ENCODE assay signal across 8 cellular contexts in the genomic region with DNA sequence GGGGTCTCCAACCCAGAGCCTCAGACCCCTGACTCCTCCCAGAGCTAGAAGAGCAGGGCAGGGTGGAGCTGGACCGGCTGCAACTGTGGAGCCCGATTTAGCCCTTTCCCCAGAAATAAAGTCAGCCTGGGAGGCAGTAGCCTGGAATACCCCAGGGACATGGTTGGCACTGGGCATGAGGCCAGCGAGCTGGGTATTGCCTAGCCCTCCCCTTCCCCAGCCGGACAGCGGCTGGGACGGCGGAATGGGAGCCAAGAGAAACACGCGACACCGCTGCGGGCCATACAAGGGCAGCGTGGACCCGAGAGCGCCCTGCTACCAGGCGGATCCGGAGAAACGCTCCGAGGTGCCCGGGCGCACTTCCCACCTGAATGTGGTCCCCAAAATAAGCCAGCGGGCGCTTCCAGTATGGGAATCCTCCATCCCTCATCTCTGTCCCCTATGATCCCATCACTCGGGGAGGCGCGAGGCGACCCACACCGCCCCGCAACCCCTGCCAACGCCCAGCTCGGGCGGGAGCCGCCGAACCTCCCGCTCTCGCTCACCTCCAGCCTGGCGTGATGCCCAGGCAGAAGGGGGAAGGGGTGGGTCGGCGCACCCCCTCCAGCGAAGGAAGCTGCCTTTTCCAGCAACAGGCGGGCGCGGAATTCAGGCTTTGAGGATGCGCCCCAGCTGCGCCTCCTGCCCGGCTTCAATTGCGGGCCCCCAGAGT. TPM values are rescaled to one million over a fixed set of nuclear protein-coding genes. Genes with fewer than 3 reads are reported as not detected.
DNase-seq lines count a peak whose midpoint lies in the region; ATAC-seq, FAIRE-seq and TF ChIP-seq lines count a peak whose summit lies in the region.

No MANE protein-coding gene starts in this region.

- no peak for FAIRE-seq in RCC 7860 (lab: Jason Lieb, UNC)

- H3K4me1 ChIP-seq in Peyer's patch (peaks cover 0 to 35% (median 21%) of the 10 kb centered on the region in 4 donors), muscle layer of colon (ENCODE audit: insufficient read depth, low read length) (peaks cover 52% of the 10 kb centered on the region)

- no peak for ATAC-seq in HG02588 (IDR thresholded peaks at IDR 0.05; ENCODE audit: unreplicated experiment)

- H3K9me3 ChIP-seq in Peyer's patch (no peaks in the 10 kb centered on the region), muscle layer of colon (ENCODE audit: low read length) (no peaks in the 10 kb centered on the region)

- peak overlapping the region; percentile 50 for H3K4me3 Mint-ChIP-seq in T-helper 2 cell treated with Interferon-gamma antibody and Interleukin-4, amounts not matched to agents 5 μg/mL and 100 μg/mL, for 36 hours
- H3K4me3 Mint-ChIP-seq in endothelial cell (ENCODE audit: unreplicated experiment) = peak overlapping the region; percentile 80

- peak overlapping the region; percentile 92 for H3K9ac ChIP-seq in muscle layer of colon (ENCODE audit: low read length)

- H3K36me3 ChIP-seq in Peyer's patch (peaks cover 0 to 15% (median 0%) of the 10 kb centered on the region in 3 donors), muscle layer of colon (ENCODE audit: insufficient read depth, low read length) (peaks cover 39% of the 10 kb centered on the region)

- no peak for DNase-seq in T-helper 2 cell treated with Interferon-gamma antibody and Interleukin-4, amounts not matched to agents 5 μg/mL and 100 μg/mL, for 36 hours (ENCODE audit: low spot score)
- DNase-seq in T-helper 2 cell (no peak), Peyer's patch (no peak), endothelial cell (ENCODE audit: low spot score) (no peak), RCC 7860 (ENCODE audit: low spot score) (no peak), CD1c-positive myeloid dendritic cell (ENCODE audit: extremely low spot score) (no peak)

- H3K9me3 Mint-ChIP-seq in T-helper 2 cell treated with Interferon-gamma antibody and Interleukin-4, amounts not matched to agents 5 μg/mL and 100 μg/mL, for 36 hours = no peaks in the 10 kb centered on the region
- H3K9me3 Mint-ChIP-seq in endothelial cell (ENCODE audit: unreplicated experiment) = no peaks in the 10 kb centered on the region

- H3K27me3 ChIP-seq in Peyer's patch (no peaks in the 10 kb centered on the region), muscle layer of colon (ENCODE audit: control insufficient read depth in 1 of 2, insufficient read depth in 2 of 2, low read length in 2 of 2) (no peaks in the 10 kb centered on the region)

- H3K27me3 Mint-ChIP-seq in T-helper 2 cell treated with Interferon-gamma antibody and Interleukin-4, amounts not matched to agents 5 μg/mL and 100 μg/mL, for 36 hours (ENCODE audit: low read depth) = peaks cover 37% of the 10 kb centered on the region
- peaks cover 11% of the 10 kb centered on the region for H3K27me3 Mint-ChIP-seq in endothelial cell (ENCODE audit: unreplicated experiment)

- no peak for TF ChIP-seq POLR2A in Peyer's patch (IDR thresholded peaks at IDR 0.05)

- H3K4me3 ChIP-seq in Peyer's patch = peak overlapping the region; percentile 23 to 61 (median 48)
- peak overlapping the region; percentile 81 to 87 for H3K4me3 ChIP-seq in muscle layer of colon (ENCODE audit: low read depth in 1 of 2, low read length in 2 of 2)

- H3K27ac ChIP-seq in Peyer's patch = peak overlapping the region; percentile 51 to 87 (median 74)
- peak overlapping the region; percentile 98 for H3K27ac ChIP-seq in muscle layer of colon (ENCODE audit: low read depth, low read length)

- TF ChIP-seq CTCF in Peyer's patch (IDR thresholded peaks at IDR 0.05) = no peak
- TF ChIP-seq CTCF in endothelial cell (IDR thresholded peaks at IDR 0.05; ENCODE audit: unreplicated experiment) = no peak

- H3K27ac Mint-ChIP-seq in T-helper 2 cell treated with Interferon-gamma antibody and Interleukin-4, amounts not matched to agents 5 μg/mL and 100 μg/mL, for 36 hours = no peak overlapping the region
- no peak overlapping the region for H3K27ac Mint-ChIP-seq in endothelial cell (ENCODE audit: unreplicated experiment)

- H3K4me1 Mint-ChIP-seq in T-helper 2 cell treated with Interferon-gamma antibody and Interleukin-4, amounts not matched to agents 5 μg/mL and 100 μg/mL, for 36 hours (ENCODE audit: low read depth) = peaks cover 15% of the 10 kb centered on the region
- peaks cover 21% of the 10 kb centered on the region for H3K4me1 Mint-ChIP-seq in endothelial cell (ENCODE audit: unreplicated experiment)

- H3K36me3 Mint-ChIP-seq in T-helper 2 cell treated with Interferon-gamma antibody and Interleukin-4, amounts not matched to agents 5 μg/mL and 100 μg/mL, for 36 hours (ENCODE audit: low read depth) = no peaks in the 10 kb centered on the region
- peaks cover 3% of the 10 kb centered on the region for H3K36me3 Mint-ChIP-seq in endothelial cell (ENCODE audit: low read depth, unreplicated experiment)

RNA-seq across cellular contexts. Expression of a gene that starts 0.8 kb away (rescaled TPM):
- total RNA-seq in Peyer's patch (100 to 1,000 TPM in 1 of 4 donors, 10 to 100 TPM in 3; 27.5 to 112 (median 66.2) TPM), endothelial cell (ENCODE audit: unreplicated experiment) (78.3 TPM)

RNA-seq across cellular contexts. Expression of a gene that starts 18.2 kb away (rescaled TPM):
- total RNA-seq in Peyer's patch (10 to 100 TPM; 15.5 to 23.4 (median 16.5) TPM), endothelial cell (ENCODE audit: unreplicated experiment) (31.5 TPM)

RNA-seq across cellular contexts. Expression of a gene that starts 24.5 kb away (rescaled TPM):
- 10 to 100 TPM; 10.3 to 26.4 (median 11.8) TPM for total RNA-seq in Peyer's patch
- total RNA-seq in endothelial cell (ENCODE audit: unreplicated experiment) = 26.0 TPM

RNA-seq across cellular contexts. Expression of a gene that starts 30.3 kb away (rescaled TPM):
- total RNA-seq in Peyer's patch = not detected
- 0.13 TPM for total RNA-seq in endothelial cell (ENCODE audit: unreplicated experiment)
